17 cellular contexts compared by ENCODE assay signal in the genomic region with DNA sequence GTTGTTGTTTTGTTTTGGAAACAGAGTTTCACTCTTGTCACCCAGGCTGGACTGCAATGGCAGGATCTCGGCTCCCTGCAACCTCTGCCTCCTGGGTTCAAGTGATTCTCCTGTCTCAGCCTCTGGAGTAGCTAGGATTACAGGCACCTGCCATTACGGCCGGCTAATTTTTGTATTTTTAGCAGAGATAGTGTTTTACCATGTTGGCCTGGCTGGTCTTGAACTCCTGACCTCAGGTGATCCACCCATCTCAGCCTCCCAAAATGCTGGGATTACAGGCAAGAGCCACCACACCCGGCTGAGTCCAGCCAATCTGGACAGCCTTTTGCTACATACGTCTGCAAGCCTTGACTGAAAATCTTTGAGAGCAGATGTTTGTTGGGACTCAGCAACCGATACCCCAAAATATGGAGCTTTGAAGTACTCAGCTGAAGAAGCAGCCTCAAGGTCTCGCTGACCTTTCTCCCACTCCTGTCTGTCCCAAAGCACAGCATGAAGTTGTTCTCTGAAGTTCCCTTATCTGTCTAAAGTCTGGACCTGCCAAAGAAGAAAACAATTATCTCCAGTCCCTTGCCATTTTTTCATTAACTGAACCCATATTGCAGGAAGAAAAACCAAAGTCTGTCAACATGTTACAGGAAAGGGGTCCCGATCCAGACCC. TPM values are rescaled to one million over a fixed set of nuclear protein-coding genes. Genes with fewer than 3 reads are reported as not detected.
DNase-seq lines count a peak whose midpoint lies in the region; ATAC-seq and TF ChIP-seq lines count a peak whose summit lies in the region.
"Had no signal": no experiment of that assay in that cellular context is flagged by ENCODE, and none has a peak within 500 bp of the region (broad histone marks: within the 10 kb centered on the region; RNA-seq: fewer than 3 reads in every experiment).

No MANE protein-coding gene starts in this region.

- peak overlapping the region; percentile 94 for H3K27ac Mint-ChIP-seq in activated CD4-positive, alpha-beta memory T cell treated with anti-CD3 and anti-CD28 coated beads for 36 hours
- H3K27ac Mint-ChIP-seq in activated CD4-positive, alpha-beta memory T cell treated with anti-CD3 and anti-CD28 coated beads, Interleukin-2, amount 10 ng/mL, durations not matched to agents 7 days and 5 days, result no peak overlapping the region
- H3K27ac Mint-ChIP-seq in CD4-positive, CD25-positive, alpha-beta regulatory T cell, result peak overlapping the region; percentile 56 to 93 (median 87)
- H3K27ac Mint-ChIP-seq in naive thymus-derived CD4-positive, alpha-beta T cell, result peak overlapping the region in 7 of 9 donors; percentile 10 to 98 (median 92)
- H3K27ac Mint-ChIP-seq: HFFc6 had no signal

- H3K79me2 ChIP-seq in OCI-LY7 (ENCODE audit: insufficient read depth, low read depth, low read length), result no peaks in the 10 kb centered on the region

- H3K27me3 ChIP-seq in CD4-positive, CD25-positive, alpha-beta regulatory T cell (ENCODE audit: control insufficient read depth, insufficient read depth, low read length), result no peaks in the 10 kb centered on the region
- H3K27me3 ChIP-seq in naive thymus-derived CD4-positive, alpha-beta T cell (ENCODE audit: control insufficient read depth in 2 of 2, insufficient read depth in 2 of 2, low read length in 2 of 2), result no peaks in the 10 kb centered on the region
- no peaks in the 10 kb centered on the region for H3K27me3 ChIP-seq in BE2C
- H3K27me3 ChIP-seq: BLaER1 treated with 17β-estradiol and CSF1 and Interleukin-3, amounts not matched to agents 10 nM and 100 nM had no signal

- H3K9me2 ChIP-seq in OCI-LY7 (ENCODE audit: insufficient read depth, low read length), result no peaks in the 10 kb centered on the region

- DNase-seq in activated CD4-positive, alpha-beta memory T cell treated with anti-CD3 and anti-CD28 coated beads for 36 hours, result no peak
- no peak for DNase-seq in activated CD4-positive, alpha-beta memory T cell treated with anti-CD3 and anti-CD28 coated beads, Interleukin-2, amount 10 ng/mL, durations not matched to agents 7 days and 5 days
- no peak for DNase-seq in CD4-positive, CD25-positive, alpha-beta regulatory T cell
- DNase-seq in OCI-LY7 (ENCODE audit: low spot score), result no peak
- no peak for DNase-seq in naive thymus-derived CD4-positive, alpha-beta T cell
- no peak for DNase-seq in BE2C
- DNase-seq: COR-L47, DMS 273 treated with DMSO at 0.1 percent for 48 hours, DND-41, HFFc6, KBM-7, NCI-H1694 treated with DMSO at 0.1 percent for 48 hours, NCI-H345, NCI-H524 treated with DMSO at 0.1 percent for 48 hours, PC-9 had no signal

- no peak overlapping the region for H3K4me2 ChIP-seq in OCI-LY7 (ENCODE audit: low read length)
- H3K4me2 ChIP-seq: BLaER1 treated with 17β-estradiol and CSF1 and Interleukin-3, amounts not matched to agents 10 nM and 100 nM; PC-9 had no signal

- no peaks in the 10 kb centered on the region for H4K20me1 ChIP-seq in OCI-LY7 (ENCODE audit: insufficient read depth, low read length)
- H4K20me1 ChIP-seq: BLaER1 treated with 17β-estradiol and CSF1 and Interleukin-3, amounts not matched to agents 10 nM and 100 nM had no signal

- peaks cover 27% of the 10 kb centered on the region for H3K4me1 ChIP-seq in CD4-positive, CD25-positive, alpha-beta regulatory T cell (ENCODE audit: control insufficient read depth, insufficient read depth, low read length, poor library complexity, severe bottlenecking)
- H3K4me1 ChIP-seq in OCI-LY7 (ENCODE audit: insufficient read depth, low read length, poor library complexity, severe bottlenecking) (peaks cover 53% of the 10 kb centered on the region), BE2C (no peaks in the 10 kb centered on the region)
- peaks cover 10 to 31% of the 10 kb centered on the region in 2 donors for H3K4me1 ChIP-seq in naive thymus-derived CD4-positive, alpha-beta T cell (ENCODE audit: control insufficient read depth in 2 of 2, insufficient read depth in 2 of 2, low read length in 2 of 2)

- H3K4me3 Mint-ChIP-seq in activated CD4-positive, alpha-beta memory T cell treated with anti-CD3 and anti-CD28 coated beads for 36 hours, result no peak overlapping the region
- H3K4me3 Mint-ChIP-seq in activated CD4-positive, alpha-beta memory T cell treated with anti-CD3 and anti-CD28 coated beads, Interleukin-2, amount 10 ng/mL, durations not matched to agents 7 days and 5 days, result no peak overlapping the region
- H3K4me3 Mint-ChIP-seq in CD4-positive, CD25-positive, alpha-beta regulatory T cell, result no peak overlapping the region
- peak overlapping the region in 3 of 10 donors; percentile 6 to 65 (median 53) for H3K4me3 Mint-ChIP-seq in naive thymus-derived CD4-positive, alpha-beta T cell
- H3K4me3 Mint-ChIP-seq: HFFc6 had no signal

- peaks cover 33% of the 10 kb centered on the region for H3K4me1 Mint-ChIP-seq in activated CD4-positive, alpha-beta memory T cell treated with anti-CD3 and anti-CD28 coated beads for 36 hours (ENCODE audit: low read depth)
- peaks cover 31% of the 10 kb centered on the region for H3K4me1 Mint-ChIP-seq in activated CD4-positive, alpha-beta memory T cell treated with anti-CD3 and anti-CD28 coated beads, Interleukin-2, amount 10 ng/mL, durations not matched to agents 7 days and 5 days
- H3K4me1 Mint-ChIP-seq in CD4-positive, CD25-positive, alpha-beta regulatory T cell, result peaks cover 6 to 45% (median 26%) of the 10 kb centered on the region in 4 donors
- H3K4me1 Mint-ChIP-seq in naive thymus-derived CD4-positive, alpha-beta T cell, result peaks cover 17 to 42% (median 32%) of the 10 kb centered on the region in 7 donors

- CTCF ChIA-PET in activated CD4-positive, alpha-beta memory T cell treated with anti-CD3 and anti-CD28 coated beads for 36 hours (lab: Charles Lee), result interaction anchor here (2.3 to 2.4 kb wide), 2 partner anchors 13 to 23 kb away, joined by 11 to 17 read pairs; no protein-coding TSS in a partner anchor
- CTCF ChIA-PET in activated CD4-positive, alpha-beta memory T cell treated with anti-CD3 and anti-CD28 coated beads, Interleukin-2, amount 10 ng/mL, durations not matched to agents 7 days and 5 days (lab: Charles Lee), result interaction anchor here (1.2 to 5.6 kb wide), 2 partner anchors 14 to 200 kb away, joined by 3 to 33 read pairs; no protein-coding TSS in a partner anchor
- CTCF ChIA-PET in OCI-LY7 (lab: Charles Lee; ENCODE audit: unreplicated experiment), result interaction anchor here (1.2 kb wide), 1 partner anchor 22 kb away, joined by 3 read pairs; no protein-coding TSS in a partner anchor
- CTCF ChIA-PET in naive thymus-derived CD4-positive, alpha-beta T cell (lab: Charles Lee), result interaction anchor here (2.2 to 3.8 kb wide), 2 partner anchors 12 to 23 kb away, joined by 16 to 32 read pairs; no protein-coding TSS in a partner anchor

- no peaks in the 10 kb centered on the region for H3K36me3 ChIP-seq in CD4-positive, CD25-positive, alpha-beta regulatory T cell (ENCODE audit: control insufficient read depth, insufficient read depth, low read length)
- H3K36me3 ChIP-seq in OCI-LY7 (ENCODE audit: insufficient read depth, low read length), result no peaks in the 10 kb centered on the region; the same call in 1 of the 2 replicates
- no peaks in the 10 kb centered on the region for H3K36me3 ChIP-seq in naive thymus-derived CD4-positive, alpha-beta T cell (ENCODE audit: control insufficient read depth in 2 of 3, insufficient read depth in 3 of 3, low read length in 3 of 3)
- H3K36me3 ChIP-seq in BE2C, result no peaks in the 10 kb centered on the region
- H3K36me3 ChIP-seq: BLaER1 treated with 17β-estradiol and CSF1 and Interleukin-3, amounts not matched to agents 10 nM and 100 nM had no signal

- H3K9me3 ChIP-seq in CD4-positive, CD25-positive, alpha-beta regulatory T cell (ENCODE audit: control insufficient read depth in 2 of 2, low read length in 2 of 2), result no peaks in the 10 kb centered on the region
- H3K9me3 ChIP-seq in OCI-LY7 (ENCODE audit: low read length) (peaks cover 11% of the 10 kb centered on the region; the same call in 1 of the 2 replicates), BE2C (no peaks in the 10 kb centered on the region)
- no peaks in the 10 kb centered on the region for H3K9me3 ChIP-seq in naive thymus-derived CD4-positive, alpha-beta T cell (ENCODE audit: control insufficient read depth in 2 of 3, low read length in 3 of 3)

- H3K36me3 Mint-ChIP-seq in activated CD4-positive, alpha-beta memory T cell treated with anti-CD3 and anti-CD28 coated beads for 36 hours, result no peaks in the 10 kb centered on the region
- peaks cover 3% of the 10 kb centered on the region for H3K36me3 Mint-ChIP-seq in activated CD4-positive, alpha-beta memory T cell treated with anti-CD3 and anti-CD28 coated beads, Interleukin-2, amount 10 ng/mL, durations not matched to agents 7 days and 5 days (ENCODE audit: low read depth)
- no peaks in the 10 kb centered on the region for H3K36me3 Mint-ChIP-seq in CD4-positive, CD25-positive, alpha-beta regulatory T cell
- peaks cover 0 to 8% (median 0%) of the 10 kb centered on the region in 5 donors for H3K36me3 Mint-ChIP-seq in naive thymus-derived CD4-positive, alpha-beta T cell

- BruUV-seq in OCI-LY7 (replicated peaks; lab: Mats Ljungman, UMichigan), result no TSS peak

- no peak for ATAC-seq in CD4-positive, CD25-positive, alpha-beta regulatory T cell (ENCODE audit: low read depth in 2 of 2)
- no peak for ATAC-seq in naive thymus-derived CD4-positive, alpha-beta T cell
- no peak for ATAC-seq in GM18873 (IDR thresholded peaks at IDR 0.05; ENCODE audit: low FRiP score, unreplicated experiment)

- no peak overlapping the region for H2AFZ ChIP-seq in OCI-LY7 (ENCODE audit: low read length)
- H2AFZ ChIP-seq: PC-9 had no signal

- intact Hi-C loops in activated CD4-positive, alpha-beta memory T cell treated with anti-CD3 and anti-CD28 coated beads for 36 hours (cut with micrococcal nuclease), result no loop called here
- intact Hi-C loops in OCI-LY7 (cut with micrococcal nuclease; ENCODE audit: unreplicated experiment), result loop anchor here (5.0 kb wide), 1 partner anchor 342 kb away; no protein-coding TSS in a partner anchor
- intact Hi-C loops in naive thymus-derived CD4-positive, alpha-beta T cell (cut with micrococcal nuclease), result loop anchor here (1.0 to 10.0 kb wide), 4 partner anchors 8 to 1635 kb away; partner anchors contain the start of gene MRPS25 (in 1 of the 2)

- no peak for TF ChIP-seq CTCF in OCI-LY7 (conservative IDR thresholded peaks at IDR 0.05; ENCODE audit: low read length)
- no peak for TF ChIP-seq CTCF in BE2C (IDR thresholded peaks at IDR 0.05; ENCODE audit: low read depth, low read length)

- H3K4me3 ChIP-seq in CD4-positive, CD25-positive, alpha-beta regulatory T cell (ENCODE audit: low read depth, low read length), result no peak overlapping the region
- H3K4me3 ChIP-seq in OCI-LY7 (ENCODE audit: low read depth, low read length, poor library complexity, severe bottlenecking), result no peak overlapping the region
- no peak overlapping the region for H3K4me3 ChIP-seq in naive thymus-derived CD4-positive, alpha-beta T cell (ENCODE audit: low read length)
- no peak overlapping the region for H3K4me3 ChIP-seq in BE2C (ENCODE audit: low read depth, low read length)
- H3K4me3 ChIP-seq: BLaER1 treated with 17β-estradiol and CSF1 and Interleukin-3, amounts not matched to agents 10 nM and 100 nM; PC-9 had no signal

- H3K27ac ChIP-seq in CD4-positive, CD25-positive, alpha-beta regulatory T cell (ENCODE audit: insufficient read depth, low read length, poor library complexity, severe bottlenecking), result peak overlapping the region; percentile 71
- H3K27ac ChIP-seq in OCI-LY7 (ENCODE audit: low read depth, low read length, poor library complexity, severe bottlenecking), result peak overlapping the region; percentile 92
- H3K27ac ChIP-seq in naive thymus-derived CD4-positive, alpha-beta T cell (ENCODE audit: low read depth, low read length), result no peak overlapping the region
- H3K27ac ChIP-seq: BLaER1 treated with 17β-estradiol and CSF1 and Interleukin-3, amounts not matched to agents 10 nM and 100 nM; PC-9 had no signal

- POLR2A ChIA-PET in activated CD4-positive, alpha-beta memory T cell treated with anti-CD3 and anti-CD28 coated beads for 36 hours (lab: Charles Lee), result no interaction called here
- POLR2A ChIA-PET in activated CD4-positive, alpha-beta memory T cell treated with anti-CD3 and anti-CD28 coated beads, Interleukin-2, amount 10 ng/mL, durations not matched to agents 7 days and 5 days (lab: Charles Lee), result interaction anchor here (1.1 to 3.2 kb wide), 4 partner anchors 10 to 24 kb away, joined by 4 to 26 read pairs (median 16); partner anchors contain the start of gene NUP210
- POLR2A ChIA-PET in OCI-LY7 (lab: Charles Lee), result interaction anchor here (2.4 to 2.6 kb wide), 2 partner anchors 12 to 22 kb away, joined by 16 to 17 read pairs; no protein-coding TSS in a partner anchor
- POLR2A ChIA-PET in naive thymus-derived CD4-positive, alpha-beta T cell (lab: Charles Lee), result interaction anchor here (2.4 to 4.1 kb wide), 4 partner anchors 11 to 80 kb away, joined by 18 to 35 read pairs (median 30); partner anchors contain the start of gene NUP210

- H3K27me3 Mint-ChIP-seq in activated CD4-positive, alpha-beta memory T cell treated with anti-CD3 and anti-CD28 coated beads for 36 hours, result no peaks in the 10 kb centered on the region
- H3K27me3 Mint-ChIP-seq in activated CD4-positive, alpha-beta memory T cell treated with anti-CD3 and anti-CD28 coated beads, Interleukin-2, amount 10 ng/mL, durations not matched to agents 7 days and 5 days, result peaks cover 3% of the 10 kb centered on the region
- H3K27me3 Mint-ChIP-seq in CD4-positive, CD25-positive, alpha-beta regulatory T cell, result peaks cover 8% of the 10 kb centered on the region
- peaks cover 0 to 10% (median 0%) of the 10 kb centered on the region in 5 donors for H3K27me3 Mint-ChIP-seq in naive thymus-derived CD4-positive, alpha-beta T cell

- H3K9me3 Mint-ChIP-seq in activated CD4-positive, alpha-beta memory T cell treated with anti-CD3 and anti-CD28 coated beads for 36 hours, result no peaks in the 10 kb centered on the region
- H3K9me3 Mint-ChIP-seq in activated CD4-positive, alpha-beta memory T cell treated with anti-CD3 and anti-CD28 coated beads, Interleukin-2, amount 10 ng/mL, durations not matched to agents 7 days and 5 days, result peaks cover 3% of the 10 kb centered on the region
- no peaks in the 10 kb centered on the region for H3K9me3 Mint-ChIP-seq in CD4-positive, CD25-positive, alpha-beta regulatory T cell
- peaks cover 0 to 5% (median 0%) of the 10 kb centered on the region in 11 donors for H3K9me3 Mint-ChIP-seq in naive thymus-derived CD4-positive, alpha-beta T cell
- H3K9me3 Mint-ChIP-seq: HFFc6 had no signal

RNA-seq across cellular contexts. Expression of gene NUP210, which starts 9.6 kb away (rescaled TPM):
- total RNA-seq in activated CD4-positive, alpha-beta memory T cell treated with anti-CD3 and anti-CD28 coated beads for 36 hours, result 100 to 1,000 TPM; 140 to 144 TPM
- total RNA-seq in activated CD4-positive, alpha-beta memory T cell treated with anti-CD3 and anti-CD28 coated beads, Interleukin-2, amount 10 ng/mL, durations not matched to agents 7 days and 5 days, result 100 to 1,000 TPM; 153 to 161 TPM
- total RNA-seq in CD4-positive, CD25-positive, alpha-beta regulatory T cell, result 125 TPM
- polyA plus RNA-seq in CD4-positive, CD25-positive, alpha-beta regulatory T cell, result 10 to 100 TPM; 42.4 to 46.9 (median 45.3) TPM
- 165 and 195 TPM in 2 replicates for total RNA-seq in OCI-LY7 (2014; rRNA removed; shearing (Covaris generic))
- 231 and 232 TPM in 2 replicates for total RNA-seq in OCI-LY7 (2022)
- 100 to 1,000 TPM; 131 to 164 (median 150) TPM for total RNA-seq in naive thymus-derived CD4-positive, alpha-beta T cell
- 10 to 100 TPM; 52.6 to 93.6 TPM for polyA plus RNA-seq in naive thymus-derived CD4-positive, alpha-beta T cell
- 24.3 TPM for polyA plus RNA-seq in BE2C (2012; ENCODE audit: insufficient read depth, insufficient read length, low read depth)

RNA-seq across cellular contexts. Expression of gene HDAC11, which starts 50.3 kb away (rescaled TPM):
- 1 to 10 TPM; 3.3 to 4.3 TPM for total RNA-seq in activated CD4-positive, alpha-beta memory T cell treated with anti-CD3 and anti-CD28 coated beads for 36 hours
- total RNA-seq in activated CD4-positive, alpha-beta memory T cell treated with anti-CD3 and anti-CD28 coated beads, Interleukin-2, amount 10 ng/mL, durations not matched to agents 7 days and 5 days, result 1 to 10 TPM; 2.0 to 3.6 TPM
- 3.8 TPM for total RNA-seq in CD4-positive, CD25-positive, alpha-beta regulatory T cell
- 1 to 10 TPM; 2.1 to 8.8 (median 3.0) TPM for polyA plus RNA-seq in CD4-positive, CD25-positive, alpha-beta regulatory T cell
- 0.18 and 1.1 TPM in 2 replicates for total RNA-seq in OCI-LY7 (2014; rRNA removed; shearing (Covaris generic))
- 0.74 and 1.3 TPM in 2 replicates for total RNA-seq in OCI-LY7 (2022)
- 1 to 10 TPM; 1.2 to 8.0 (median 7.3) TPM for total RNA-seq in naive thymus-derived CD4-positive, alpha-beta T cell
- 1 to 10 TPM; 4.5 to 6.3 TPM for polyA plus RNA-seq in naive thymus-derived CD4-positive, alpha-beta T cell
- 2.4 TPM for polyA plus RNA-seq in BE2C (2012; ENCODE audit: insufficient read depth, insufficient read length, low read depth)
